ENCODE assay signal across 12 cellular contexts in the genomic region with DNA sequence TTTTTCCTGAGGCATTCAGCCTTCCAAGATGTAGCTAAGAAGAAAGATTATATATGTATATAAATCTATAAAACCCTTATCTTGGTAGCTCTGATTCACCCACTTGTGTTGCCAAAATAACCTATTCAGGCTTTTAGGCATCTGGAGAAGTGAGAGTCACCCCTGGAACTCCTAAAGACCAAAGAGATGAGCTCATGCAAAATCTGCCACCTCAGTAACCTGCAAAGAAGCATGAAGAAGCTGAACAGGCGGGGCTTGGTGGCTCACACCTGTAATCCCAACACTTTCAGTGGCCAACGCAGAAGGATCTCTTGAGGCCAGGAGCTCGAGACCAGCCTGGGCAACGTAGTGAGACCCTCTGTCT.
A peak's percentile ranks its signal among the peaks of the same experiment; 100 is the strongest.
DNase-seq lines count a peak whose midpoint lies in the region; ATAC-seq and TF ChIP-seq lines count a peak whose summit lies in the region.
"Had no signal": no experiment of that assay in that cellular context is flagged by ENCODE, and none has a peak within 500 bp of the region (broad histone marks: within the 10 kb centered on the region; RNA-seq: fewer than 3 reads in every experiment).

No MANE protein-coding gene starts in this region.

- BruUV-seq in IMR-90 (replicated peaks; lab: Mats Ljungman, UMichigan) = no TSS peak

- no peak overlapping the region for H4K8ac ChIP-seq in IMR-90 (ENCODE audit: low read depth in 2 of 2, low read length in 2 of 2)

- H2BK20ac ChIP-seq in IMR-90 (ENCODE audit: low read depth, low read length) = no peak overlapping the region

- TF ChIP-seq RAD21 in IMR-90 (IDR thresholded peaks at IDR 0.05; ENCODE audit: low read length) = no peak

- H3K14ac ChIP-seq in IMR-90 (replicated peaks; ENCODE audit: low read depth, low read length) = no peak overlapping the region

- no peaks in the 10 kb centered on the region for H3K36me3 ChIP-seq in CD4-positive, CD25-positive, alpha-beta regulatory T cell (ENCODE audit: control insufficient read depth, insufficient read depth, low read length)
- no peaks in the 10 kb centered on the region for H3K36me3 ChIP-seq in IMR-90 (ENCODE audit: control insufficient read depth, insufficient read depth, low read length)
- no peaks in the 10 kb centered on the region for H3K36me3 ChIP-seq in osteoblast (ENCODE audit: insufficient read depth, low read length)

- H3K56ac ChIP-seq in IMR-90 (ENCODE audit: extremely low read depth, insufficient read depth, low read length) = no peak overlapping the region

- H2BK120ac ChIP-seq in IMR-90 (ENCODE audit: low read depth, low read length) = no peak overlapping the region

- no CpG with 5 or more reads among the region's 4 CpGs for WGBS in IMR-90 (ENCODE audit: extremely low coverage in 2 of 2, insufficient read length in 1 of 2), 2 experiments

- H3K4me1 ChIP-seq in CD4-positive, CD25-positive, alpha-beta regulatory T cell (ENCODE audit: control insufficient read depth, insufficient read depth, low read length, poor library complexity, severe bottlenecking) = peaks cover 12% of the 10 kb centered on the region
- H3K4me1 ChIP-seq in IMR-90 (ENCODE audit: control insufficient read depth, insufficient read depth, low read length) (no peaks in the 10 kb centered on the region), osteoblast (ENCODE audit: insufficient read depth, low read length) (peaks cover 33% of the 10 kb centered on the region)

- H4K91ac ChIP-seq in IMR-90 (ENCODE audit: insufficient read depth, low read depth, low read length) = no peak overlapping the region

- no peak overlapping the region for H3K4ac ChIP-seq in IMR-90 (ENCODE audit: low read depth, low read length)

- H3K27me3 Mint-ChIP-seq in CD4-positive, CD25-positive, alpha-beta regulatory T cell = no peaks in the 10 kb centered on the region

- H3K79me1 ChIP-seq in IMR-90 (ENCODE audit: low read depth in 1 of 2, low read length in 2 of 2) = no peaks in the 10 kb centered on the region

- no peak overlapping the region for H4K5ac ChIP-seq in IMR-90 (ENCODE audit: low read depth, low read length)

- no peak for ATAC-seq in CD4-positive, CD25-positive, alpha-beta regulatory T cell (ENCODE audit: low read depth in 2 of 2)
- ATAC-seq in IMR-90 (ENCODE audit: low read depth) (no peak), GM21515 (IDR thresholded peaks at IDR 0.05; ENCODE audit: unreplicated experiment) (no peak)
- ATAC-seq: GM12878 had no signal

- no peaks in the 10 kb centered on the region for H3K9me3 Mint-ChIP-seq in CD4-positive, CD25-positive, alpha-beta regulatory T cell

- CTCF ChIA-PET in IMR-90 (lab: Yijun Ruan, JAX) = interaction anchor here (0.6 kb wide), 1 partner anchor 26 kb away, joined by 5 read pairs; no protein-coding TSS in a partner anchor

- no peaks in the 10 kb centered on the region for H4K20me1 ChIP-seq in IMR-90 (ENCODE audit: insufficient read depth, low read length)
- no peaks in the 10 kb centered on the region for H4K20me1 ChIP-seq in osteoblast (ENCODE audit: insufficient read depth, low read length)

- in situ Hi-C loops in IMR-90 (cut with MboI; ENCODE audit: low sequenced_read_pairs) = no loop called here

- no peak overlapping the region for H2AFZ ChIP-seq in IMR-90 (replicated peaks; ENCODE audit: low read length, poor library complexity)
- H2AFZ ChIP-seq in osteoblast (ENCODE audit: low read length) = no peak overlapping the region

- DNase-seq in CD4-positive, CD25-positive, alpha-beta regulatory T cell = no peak
- DNase-seq in IMR-90 (peak; percentile 8), cardiac fibroblast (ENCODE audit: low read depth in 2 of 2) (peak; percentile 16 to 69), osteoblast (ENCODE audit: insufficient read length, low spot score, missing footprints) (no peak), putamen (ENCODE audit: low spot score) (no peak), NCI-H2081 (lab: John Stamatoyannopoulos, UW) (no peak)
- DNase-seq in stimulated activated CD4-positive, alpha-beta T cell treated with anti-CD3 and anti-CD28 coated beads, Interleukin-4, amount 100 ng/mL, for 24 hours = no peak
- DNase-seq: NCI-H1694 treated with DMSO at 0.1 percent for 48 hours, retina had no signal

- H3K4me2 ChIP-seq in IMR-90 (ENCODE audit: low read depth, low read length) (no peak overlapping the region), osteoblast (ENCODE audit: insufficient read depth, low read length) (peak overlapping the region; percentile 79)

- H3K79me2 ChIP-seq in osteoblast (ENCODE audit: insufficient read depth, low read length) = no peaks in the 10 kb centered on the region

- H3K18ac ChIP-seq in IMR-90 (ENCODE audit: low read depth, low read length) = no peak overlapping the region

- H2BK15ac ChIP-seq in IMR-90 (ENCODE audit: low read depth, low read length) = no peak overlapping the region

- TF ChIP-seq CTCF in IMR-90 (conservative IDR thresholded peaks at IDR 0.05; ENCODE audit: low read depth, low read length) (no peak), cardiac fibroblast (IDR thresholded peaks at IDR 0.05; ENCODE audit: low read depth, low read length) (no peak), osteoblast (IDR thresholded peaks at IDR 0.05; ENCODE audit: extremely low read depth, low read depth, low read length) (no peak)

- no peaks in the 10 kb centered on the region for H3K36me3 Mint-ChIP-seq in CD4-positive, CD25-positive, alpha-beta regulatory T cell

- no peak overlapping the region for H2BK5ac ChIP-seq in IMR-90 (ENCODE audit: low read depth, low read length, poor library complexity, severe bottlenecking)

- no peak overlapping the region for H3K23ac ChIP-seq in IMR-90 (ENCODE audit: low read depth, low read length)

- intact Hi-C loops in IMR-90 (cut with micrococcal nuclease) = no loop called here

- POLR2A ChIA-PET in IMR-90 (lab: Charles Lee; ENCODE audit: unreplicated experiment) = no interaction called here

- H3K27me3 ChIP-seq in CD4-positive, CD25-positive, alpha-beta regulatory T cell (ENCODE audit: control insufficient read depth, insufficient read depth, low read length) = no peaks in the 10 kb centered on the region
- H3K27me3 ChIP-seq in IMR-90 (ENCODE audit: control insufficient read depth, insufficient read depth, low read length) (no peaks in the 10 kb centered on the region), osteoblast (ENCODE audit: insufficient read depth, low read length) (no peaks in the 10 kb centered on the region)

- peak overlapping the region in 2 of 3 donors; percentile 2 to 43 for H3K27ac Mint-ChIP-seq in CD4-positive, CD25-positive, alpha-beta regulatory T cell

- H3K4me3 ChIP-seq in CD4-positive, CD25-positive, alpha-beta regulatory T cell (ENCODE audit: low read depth, low read length) = no peak overlapping the region
- H3K4me3 ChIP-seq in IMR-90 (ENCODE audit: insufficient read depth, low read depth, low read length) (no peak overlapping the region), cardiac fibroblast (replicated peaks in 1 of 2; ENCODE audit: low read depth in 2 of 2, low read length in 2 of 2) (no peak overlapping the region), osteoblast (ENCODE audit: insufficient read depth, low read length) (no peak overlapping the region)
- H3K4me3 ChIP-seq: GM12878 had no signal

- H3K4me3 Mint-ChIP-seq in CD4-positive, CD25-positive, alpha-beta regulatory T cell = no peak overlapping the region

- TF ChIP-seq POLR2A in IMR-90 (IDR thresholded peaks at IDR 0.05; ENCODE audit: low read depth, low read length) = no peak

- no peak overlapping the region for H2AK5ac ChIP-seq in IMR-90 (ENCODE audit: low read depth, low read length)

- no peaks in the 10 kb centered on the region for H3K9me3 ChIP-seq in CD4-positive, CD25-positive, alpha-beta regulatory T cell (ENCODE audit: control insufficient read depth in 2 of 2, low read length in 2 of 2)
- H3K9me3 ChIP-seq in IMR-90 (ENCODE audit: control insufficient read depth, insufficient read depth, low read length) = no peaks in the 10 kb centered on the region
- H3K9me3 ChIP-seq in osteoblast (ENCODE audit: low read depth, low read length) = no peaks in the 10 kb centered on the region

- no peaks in the 10 kb centered on the region for H3K9me1 ChIP-seq in IMR-90 (ENCODE audit: insufficient read depth, low read length)

- H3K27ac ChIP-seq in CD4-positive, CD25-positive, alpha-beta regulatory T cell (ENCODE audit: insufficient read depth, low read length, poor library complexity, severe bottlenecking) = no peak overlapping the region
- H3K27ac ChIP-seq in IMR-90 (ENCODE audit: insufficient read depth, low read length) (no peak overlapping the region), osteoblast (ENCODE audit: low read depth, low read length) (peak overlapping the region; percentile 90)
- H3K27ac ChIP-seq: VCaP had no signal

- dilution Hi-C loops in IMR-90 (cut with HindIII; ENCODE audit: low sequenced_read_pairs, unreplicated experiment) = no loop called here

- no peak overlapping the region for H3K9ac ChIP-seq in IMR-90 (ENCODE audit: low read depth, low read length)

- H3K4me1 Mint-ChIP-seq in CD4-positive, CD25-positive, alpha-beta regulatory T cell = peaks cover 17 to 45% (median 28%) of the 10 kb centered on the region in 4 donors

- no peak overlapping the region for H2AK9ac ChIP-seq in IMR-90 (replicated peaks; ENCODE audit: low read depth, low read length, poor library complexity)

TF ChIP-seq in IMR-90, 13 proteins besides CTCF, POLR2A, EP300 and RAD21:
- no peak for TF ChIP-seq SMC3 (IDR thresholded peaks at IDR 0.05; ENCODE audit: low read depth, low read length)
- no peak for TF ChIP-seq MXI1 (IDR thresholded peaks at IDR 0.05; ENCODE audit: borderline replicate concordance, low read depth, low read length)
- no peak for TF ChIP-seq CHD1 (IDR thresholded peaks at IDR 0.05; ENCODE audit: low read depth, low read length)
- no peak for TF ChIP-seq MAFK (IDR thresholded peaks at IDR 0.05; ENCODE audit: low read depth, low read length)
- TF ChIP-seq FOS (IDR thresholded peaks at IDR 0.05; ENCODE audit: low read depth, low read length) = no peak
- no peak for TF ChIP-seq MAZ (IDR thresholded peaks at IDR 0.05; ENCODE audit: borderline replicate concordance, low read depth, low read length)

Comparison
In these comparisons a context has a peak if more than half of its experiments do, and no peak if none do; other contexts are left out.
1. DNase-seq: peak in IMR-90 (single experiment) and cardiac fibroblast (2 of 2); none in CD4-positive, CD25-positive, alpha-beta regulatory T cell (0 of 3), osteoblast (single experiment), putamen (single experiment), NCI-H2081 (0 of 2) and stimulated activated CD4-positive, alpha-beta T cell treated with anti-CD3 and anti-CD28 coated beads, Interleukin-4, amount 100 ng/mL, for 24 hours (single experiment).